39 cellular contexts compared by ENCODE assay signal in genomic region chr5:10686890-10687289, GRCh38.
"Had no signal": no experiment of that assay in that cellular context is flagged by ENCODE, and none has a peak within 500 bp of the region (broad histone marks: within the 10 kb centered on the region; RNA-seq: fewer than 3 reads in every experiment).

No MANE protein-coding gene starts in this region.

- ATAC-seq: activated naive CD4-positive, alpha-beta T cell treated with anti-CD3 and anti-CD28 coated beads, Interleukin-2, amount 50 U/mL, for 72 hours; activated naive CD8-positive, alpha-beta T cell treated with anti-CD3 and anti-CD28 coated beads, Interleukin-2, amount 50 U/mL, for 24 hours; activated T-cell treated with anti-CD3 and anti-CD28 coated beads, Interleukin-2, amount 50 U/mL, for 4 hours; activated T-cell treated with anti-CD3 and anti-CD28 coated beads, Interleukin-2, amount 50 U/mL, for 72 hours; activated T-helper 17 cell treated with anti-CD3 and anti-CD28 coated beads, Interleukin-2, amount 50 U/mL, for 72 hours; body of pancreas had no signal

- FAIRE-seq: astrocyte, bronchial epithelial cell had no signal

- H3K4me1 Mint-ChIP-seq: activated naive CD4-positive, alpha-beta T cell treated with anti-CD3 and anti-CD28 coated beads, Interleukin-2, amount 10 ng/mL, durations not matched to agents 7 days and 5 days; activated naive CD4-positive, alpha-beta T cell treated with anti-CD3 and anti-CD28 coated beads, Interleukin-2, amount 50 U/mL, for 24 hours; activated naive CD8-positive, alpha-beta T cell treated with anti-CD3 and anti-CD28 coated beads for 36 hours; activated T-helper 17 cell treated with anti-CD3 and anti-CD28 coated beads, Interleukin-2, amount 50 U/mL, for 72 hours; brain had no signal

- H3K27ac ChIP-seq: adrenal gland, ascending aorta, body of pancreas, brain microvascular endothelial cell, breast epithelium, cardiac muscle cell had no signal

- H3K27ac Mint-ChIP-seq: activated naive CD4-positive, alpha-beta T cell treated with anti-CD3 and anti-CD28 coated beads for 36 hours; activated naive CD4-positive, alpha-beta T cell treated with anti-CD3 and anti-CD28 coated beads, Interleukin-2, amount 10 ng/mL, durations not matched to agents 7 days and 5 days; activated naive CD4-positive, alpha-beta T cell treated with anti-CD3 and anti-CD28 coated beads, Interleukin-2, amount 50 U/mL, for 24 hours; activated naive CD4-positive, alpha-beta T cell treated with anti-CD3 and anti-CD28 coated beads, Interleukin-2, amount 50 U/mL, for 72 hours; activated naive CD8-positive, alpha-beta T cell; activated naive CD8-positive, alpha-beta T cell treated with anti-CD3 and anti-CD28 coated beads for 36 hours; activated naive CD8-positive, alpha-beta T cell treated with anti-CD3 and anti-CD28 coated beads, Interleukin-2, amount 10 ng/mL, durations not matched to agents 7 days and 5 days; activated naive CD8-positive, alpha-beta T cell treated with anti-CD3 and anti-CD28 coated beads, Interleukin-2, amount 50 U/mL, for 24 hours; activated T-cell treated with anti-CD3 and anti-CD28 coated beads, Interleukin-2, amount 50 U/mL, for 24 hours; activated T-cell treated with anti-CD3 and anti-CD28 coated beads, Interleukin-2, amount 50 U/mL, for 72 hours; activated T-helper 1 cell treated with anti-CD3 and anti-CD28 coated beads, Interleukin-12 subunit alpha, Interleukin-12 subunit beta, Interleukin-2, Interleukin-4 antibody, amounts not matched to agents 30 ng/mL and 10 ng/mL and 1 ng/mL, durations not matched to agents 14 hours and 24 hours and 36 hours; activated T-helper 17 cell treated with anti-CD3 and anti-CD28 coated beads, Interleukin-2, amount 50 U/mL, for 72 hours; activated T-helper 2 cell treated with anti-CD3 and anti-CD28 coated beads, Interferon-gamma antibody, Interleukin-2, Interleukin-4, amounts not matched to agents 10 μg/mL and 5 μg/mL and 100 μg/mL, durations not matched to agents 14 hours and 24 hours and 36 hours; brain had no signal

- H3K9me3 Mint-ChIP-seq: activated naive CD4-positive, alpha-beta T cell treated with anti-CD3 and anti-CD28 coated beads for 36 hours; activated naive CD4-positive, alpha-beta T cell treated with anti-CD3 and anti-CD28 coated beads, Interleukin-2, amount 10 ng/mL, durations not matched to agents 7 days and 5 days; activated naive CD4-positive, alpha-beta T cell treated with anti-CD3 and anti-CD28 coated beads, Interleukin-2, amount 50 U/mL, for 24 hours; activated naive CD4-positive, alpha-beta T cell treated with anti-CD3 and anti-CD28 coated beads, Interleukin-2, amount 50 U/mL, for 72 hours; activated naive CD8-positive, alpha-beta T cell treated with anti-CD3 and anti-CD28 coated beads for 36 hours; activated naive CD8-positive, alpha-beta T cell treated with anti-CD3 and anti-CD28 coated beads, Interleukin-2, amount 10 ng/mL, durations not matched to agents 7 days and 5 days; activated naive CD8-positive, alpha-beta T cell treated with anti-CD3 and anti-CD28 coated beads, Interleukin-2, amount 50 U/mL, for 24 hours; activated T-cell treated with anti-CD3 and anti-CD28 coated beads, Interleukin-2, amount 50 U/mL, for 24 hours; activated T-cell treated with anti-CD3 and anti-CD28 coated beads, Interleukin-2, amount 50 U/mL, for 4 hours; activated T-cell treated with anti-CD3 and anti-CD28 coated beads, Interleukin-2, amount 50 U/mL, for 72 hours; activated T-helper 1 cell treated with anti-CD3 and anti-CD28 coated beads, Interleukin-12 subunit alpha, Interleukin-12 subunit beta, Interleukin-2, Interleukin-4 antibody, amounts not matched to agents 30 ng/mL and 10 ng/mL and 1 ng/mL, durations not matched to agents 14 hours and 24 hours and 36 hours; activated T-helper 17 cell treated with anti-CD3 and anti-CD28 coated beads, Interleukin-2, amount 50 U/mL, for 72 hours; activated T-helper 2 cell treated with anti-CD3 and anti-CD28 coated beads, Interferon-gamma antibody, Interleukin-2, Interleukin-4, amounts not matched to agents 10 μg/mL and 5 μg/mL and 100 μg/mL, durations not matched to agents 14 hours and 24 hours and 36 hours; central memory CD8-positive, alpha-beta T cell had no signal

- DNase-seq: activated effector memory CD4-positive, alpha-beta T cell treated with anti-CD3 and anti-CD28 coated beads, Interleukin-2, amount 50 U/mL, for 16 hours; activated gamma-delta T cell; activated gamma-delta T cell treated with Interleukin-2 at 50 U/mL for 16 hours; activated naive CD4-positive, alpha-beta T cell; activated naive CD4-positive, alpha-beta T cell treated with anti-CD3 and anti-CD28 coated beads for 36 hours; activated naive CD4-positive, alpha-beta T cell treated with anti-CD3 and anti-CD28 coated beads, Interleukin-2, amount 10 ng/mL, durations not matched to agents 7 days and 5 days; activated naive CD4-positive, alpha-beta T cell treated with anti-CD3 and anti-CD28 coated beads, Interleukin-2, amount 50 U/mL, for 16 hours; activated naive CD4-positive, alpha-beta T cell treated with Interleukin-2 at 50 U/mL for 16 hours; activated naive CD8-positive, alpha-beta T cell treated with anti-CD3 and anti-CD28 coated beads for 36 hours; activated naive CD8-positive, alpha-beta T cell treated with anti-CD3 and anti-CD28 coated beads, Interleukin-2, amount 10 ng/mL, durations not matched to agents 7 days and 5 days; activated naive CD8-positive, alpha-beta T cell treated with anti-CD3 and anti-CD28 coated beads, Interleukin-2, amount 50 U/mL, for 24 hours; activated T-cell treated with anti-CD3 and anti-CD28 coated beads, Interleukin-2, amount 50 U/mL, for 1 hour; activated T-cell treated with anti-CD3 and anti-CD28 coated beads, Interleukin-2, amount 50 U/mL, for 24 hours; activated T-cell treated with anti-CD3 and anti-CD28 coated beads, Interleukin-2, amount 50 U/mL, for 4 hours; activated T-cell treated with anti-CD3 and anti-CD28 coated beads, Interleukin-2, amount 50 U/mL, for 48 hours; activated T-cell treated with anti-CD3 and anti-CD28 coated beads, Interleukin-2, amount 50 U/mL, for 72 hours; adrenal gland; amniotic stem cell; amygdala; anterior cingulate cortex; aorta; body of pancreas; brain microvascular endothelial cell; caudate nucleus; central memory CD4-positive, alpha-beta T cell; cerebellar nuclear complex had no signal

- H3K4me3 ChIP-seq: adrenal gland, ascending aorta, body of pancreas, breast epithelium, cardiac muscle cell had no signal

- H3K36me3 ChIP-seq: breast epithelium, cardiac muscle cell had no signal

- H3K27me3 Mint-ChIP-seq: activated naive CD4-positive, alpha-beta T cell treated with anti-CD3 and anti-CD28 coated beads, Interleukin-2, amount 10 ng/mL, durations not matched to agents 7 days and 5 days; activated naive CD4-positive, alpha-beta T cell treated with anti-CD3 and anti-CD28 coated beads, Interleukin-2, amount 50 U/mL, for 24 hours; activated naive CD8-positive, alpha-beta T cell; activated naive CD8-positive, alpha-beta T cell treated with anti-CD3 and anti-CD28 coated beads for 36 hours; activated naive CD8-positive, alpha-beta T cell treated with anti-CD3 and anti-CD28 coated beads, Interleukin-2, amount 10 ng/mL, durations not matched to agents 7 days and 5 days; activated naive CD8-positive, alpha-beta T cell treated with anti-CD3 and anti-CD28 coated beads, Interleukin-2, amount 50 U/mL, for 24 hours; activated T-cell treated with anti-CD3 and anti-CD28 coated beads, Interleukin-2, amount 50 U/mL, for 24 hours; activated T-helper 17 cell treated with anti-CD3 and anti-CD28 coated beads, Interleukin-2, amount 50 U/mL, for 72 hours; brain; central memory CD8-positive, alpha-beta T cell had no signal

- H3K27me3 ChIP-seq: adrenal gland, ascending aorta, body of pancreas, brain microvascular endothelial cell, breast epithelium, cardiac muscle cell had no signal

- H3K9me3 ChIP-seq: adrenal gland, ascending aorta, body of pancreas, breast epithelium had no signal

- H3K4me3 Mint-ChIP-seq: activated naive CD4-positive, alpha-beta T cell treated with anti-CD3 and anti-CD28 coated beads for 36 hours; activated naive CD4-positive, alpha-beta T cell treated with anti-CD3 and anti-CD28 coated beads, Interleukin-2, amount 10 ng/mL, durations not matched to agents 7 days and 5 days; activated naive CD4-positive, alpha-beta T cell treated with anti-CD3 and anti-CD28 coated beads, Interleukin-2, amount 50 U/mL, for 24 hours; activated naive CD8-positive, alpha-beta T cell; activated naive CD8-positive, alpha-beta T cell treated with anti-CD3 and anti-CD28 coated beads for 36 hours; activated naive CD8-positive, alpha-beta T cell treated with anti-CD3 and anti-CD28 coated beads, Interleukin-2, amount 10 ng/mL, durations not matched to agents 7 days and 5 days; activated naive CD8-positive, alpha-beta T cell treated with anti-CD3 and anti-CD28 coated beads, Interleukin-2, amount 50 U/mL, for 24 hours; activated T-cell treated with anti-CD3 and anti-CD28 coated beads, Interleukin-2, amount 50 U/mL, for 24 hours; activated T-cell treated with anti-CD3 and anti-CD28 coated beads, Interleukin-2, amount 50 U/mL, for 4 hours; activated T-cell treated with anti-CD3 and anti-CD28 coated beads, Interleukin-2, amount 50 U/mL, for 72 hours; activated T-helper 1 cell treated with anti-CD3 and anti-CD28 coated beads, Interleukin-12 subunit alpha, Interleukin-12 subunit beta, Interleukin-2, Interleukin-4 antibody, amounts not matched to agents 30 ng/mL and 10 ng/mL and 1 ng/mL, durations not matched to agents 14 hours and 24 hours and 36 hours; activated T-helper 17 cell treated with anti-CD3 and anti-CD28 coated beads, Interleukin-2, amount 50 U/mL, for 72 hours; brain; central memory CD8-positive, alpha-beta T cell had no signal

- H3K4me1 ChIP-seq: adrenal gland, ascending aorta, body of pancreas, breast epithelium had no signal
